20 cellular contexts compared by ENCODE assay signal in the genomic region with DNA sequence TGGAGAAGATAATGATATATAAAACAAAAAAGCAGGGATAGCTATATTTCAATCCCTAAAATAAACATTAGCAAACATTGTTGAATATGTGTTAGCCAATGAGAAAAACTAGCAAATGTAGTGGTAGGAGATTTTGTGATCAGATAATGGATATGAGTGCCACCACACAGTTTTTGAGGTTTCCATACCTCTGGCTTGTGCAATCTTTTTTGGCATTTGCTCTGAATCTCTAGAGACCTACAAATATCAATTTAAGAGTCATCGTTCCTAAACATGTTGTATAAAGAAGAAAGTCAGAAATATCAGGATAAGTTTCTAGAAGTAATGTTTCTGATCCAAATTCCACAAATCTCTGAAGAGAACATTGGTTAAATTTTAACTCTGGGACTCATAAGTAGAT.
DNase-seq lines count a peak whose midpoint lies in the region; TF ChIP-seq lines count a peak whose summit lies in the region.
"Had no signal": no experiment of that assay in that cellular context is flagged by ENCODE, and none has a peak within 500 bp of the region (broad histone marks: within the 10 kb centered on the region; RNA-seq: fewer than 3 reads in every experiment).

No MANE protein-coding gene starts in this region.

- no peak overlapping the region for H2BK120ac ChIP-seq in neuronal stem cell (ENCODE audit: low read depth, low read length)

- H3K4me1 Mint-ChIP-seq in chondrocyte (ENCODE audit: low read depth): peaks cover 18% of the 10 kb centered on the region
- H3K4me1 Mint-ChIP-seq: CD4-positive, CD25-positive, alpha-beta regulatory T cell had no signal

- intact Hi-C loops in A673 (cut with micrococcal nuclease; ENCODE audit: unreplicated experiment): loop anchor here (10.0 kb wide), 1 partner anchor 302 kb away; no protein-coding TSS in a partner anchor

- H2BK12ac ChIP-seq in neuronal stem cell (ENCODE audit: low read length): no peak overlapping the region

- peak overlapping the region; percentile 57 for H2AFZ ChIP-seq in neuronal stem cell (ENCODE audit: low read length)
- H2AFZ ChIP-seq: GM23338 had no signal

- H3K4me3 ChIP-seq in A673 (ENCODE audit: low read depth, low read length, poor library complexity, severe bottlenecking) (no peak overlapping the region), neuronal stem cell (ENCODE audit: low read length in 2 of 2) (no peak overlapping the region)
- H3K4me3 ChIP-seq: BLaER1, GM23338, HAP-1, K562, MG63 had no signal

- H3K36me3 Mint-ChIP-seq in chondrocyte (ENCODE audit: low read depth): no peaks in the 10 kb centered on the region
- H3K36me3 Mint-ChIP-seq: CD4-positive, CD25-positive, alpha-beta regulatory T cell had no signal

- H3K27ac Mint-ChIP-seq in chondrocyte (ENCODE audit: unreplicated experiment): peak overlapping the region; percentile 6
- H3K27ac Mint-ChIP-seq: CD4-positive, CD25-positive, alpha-beta regulatory T cell; GM23338; HFFc6 had no signal

- H3K18ac ChIP-seq in neuronal stem cell (ENCODE audit: low read length): no peak overlapping the region

- no peak overlapping the region for H2BK5ac ChIP-seq in neuronal stem cell (ENCODE audit: low read length)

- no peak overlapping the region for H2AK5ac ChIP-seq in neuronal stem cell (ENCODE audit: low read depth, low read length)

- H3K9me3 Mint-ChIP-seq in chondrocyte (ENCODE audit: low read depth): no peaks in the 10 kb centered on the region
- H3K9me3 Mint-ChIP-seq: GM23338, HFFc6 had no signal

- BruUV-seq in A673 (replicated peaks; lab: Mats Ljungman, UMichigan): no TSS peak

- no peak overlapping the region for H3K9ac ChIP-seq in neuronal stem cell (ENCODE audit: low read depth, low read length, poor library complexity)
- H3K9ac ChIP-seq: BLaER1 had no signal

- no CpG with 5 or more reads among the region's 1 CpG for WGBS in neuronal stem cell (ENCODE audit: extremely low coverage in 2 of 2, insufficient read length in 2 of 2, insufficient replicate concordance in 1 of 2), 2 donors

- H3K4me2 ChIP-seq in neuronal stem cell (ENCODE audit: insufficient read depth, low read length, poor library complexity, severe bottlenecking): no peak overlapping the region
- H3K4me2 ChIP-seq: BLaER1, GM23338 had no signal

- H3K9me3 ChIP-seq in A673 (ENCODE audit: low read depth, low read length, poor library complexity, severe bottlenecking): no peaks in the 10 kb centered on the region
- no peaks in the 10 kb centered on the region for H3K9me3 ChIP-seq in neuronal stem cell (replicated peaks in 1 of 2; ENCODE audit: control insufficient read depth in 2 of 2, insufficient read depth in 1 of 2, low read depth in 1 of 2, low read length in 2 of 2)
- H3K9me3 ChIP-seq: BLaER1, HAP-1, MG63 had no signal

- POLR2A ChIA-PET in A673 (lab: Charles Lee; ENCODE audit: low non-redundant PET): no interaction called here

- H3K79me1 ChIP-seq in neuronal stem cell (ENCODE audit: low read depth, low read length): no peaks in the 10 kb centered on the region

- DNase-seq in A673 (ENCODE audit: low spot score) (no peak), RPMI7951 (ENCODE audit: low read depth) (peak; percentile 53), chondrocyte (ENCODE audit: low spot score) (no peak), neuronal stem cell (ENCODE audit: low spot score) (no peak), middle frontal gyrus (ENCODE audit: extremely low spot score, low spot score) (no peak), HuH-7.5 (ENCODE audit: low spot score) (no peak)
- DNase-seq in stimulated activated CD4-positive, alpha-beta T cell treated with anti-CD3 and anti-CD28 coated beads, Interleukin-4, amount 100 ng/mL, for 24 hours: no peak
- DNase-seq: 8988T; CD4-positive, CD25-positive, alpha-beta regulatory T cell; HFFc6; Kasumi-1; MG63; NCI-H1105 treated with DMSO at 0.1 percent for 48 hours; NCI-H2029; NCI-H524 treated with DMSO at 0.1 percent for 48 hours; NCI-H774 had no signal

- no peak overlapping the region for H2BK15ac ChIP-seq in neuronal stem cell (ENCODE audit: low read length)

- H3K27me3 ChIP-seq in A673 (replicated peaks; ENCODE audit: insufficient read depth, low read depth, low read length, poor library complexity) (no peaks in the 10 kb centered on the region), neuronal stem cell (ENCODE audit: control insufficient read depth in 3 of 3, insufficient read depth in 3 of 3, low read depth in 1 of 3, low read length in 3 of 3) (no peaks in the 10 kb centered on the region)
- H3K27me3 ChIP-seq: BLaER1, MG63 had no signal

- no peak overlapping the region for H3K14ac ChIP-seq in neuronal stem cell (ENCODE audit: low read length)

- no peaks in the 10 kb centered on the region for H3K27me3 Mint-ChIP-seq in chondrocyte (ENCODE audit: low read depth)
- H3K27me3 Mint-ChIP-seq: CD4-positive, CD25-positive, alpha-beta regulatory T cell had no signal

- peaks cover 46% of the 10 kb centered on the region for H3K4me1 ChIP-seq in A673 (ENCODE audit: insufficient read depth, low read length, poor library complexity, severe bottlenecking)
- peaks cover 0 to 2% of the 10 kb centered on the region in 2 donors for H3K4me1 ChIP-seq in neuronal stem cell (ENCODE audit: control insufficient read depth in 2 of 2, insufficient read depth in 1 of 2, low read depth in 1 of 2, low read length in 2 of 2)

- no peak overlapping the region for H3K23ac ChIP-seq in neuronal stem cell (ENCODE audit: low read depth, low read length, poor library complexity)

- no peak overlapping the region for H4K91ac ChIP-seq in neuronal stem cell (ENCODE audit: low read depth, low read length, poor library complexity)

- no peak for TF ChIP-seq CTCF in A673 (conservative IDR thresholded peaks at IDR 0.05; ENCODE audit: low read depth, low read length)
- TF ChIP-seq CTCF in chondrocyte (IDR thresholded peaks at IDR 0.05): no peak

- no peaks in the 10 kb centered on the region for H3K36me3 ChIP-seq in A673 (ENCODE audit: insufficient read depth, low read length, poor library complexity, severe bottlenecking)
- no peaks in the 10 kb centered on the region for H3K36me3 ChIP-seq in neuronal stem cell (replicated peaks in 1 of 2; ENCODE audit: control insufficient read depth in 2 of 2, insufficient read depth in 2 of 2, low read length in 2 of 2)
- H3K36me3 ChIP-seq: BLaER1, HAP-1, MG63 had no signal

- CTCF ChIA-PET in A673 (lab: Charles Lee): no interaction called here

- H3K27ac ChIP-seq in A673 (ENCODE audit: low read depth, low read length, poor library complexity, severe bottlenecking) (peak overlapping the region; percentile 3), neuronal stem cell (replicated peaks; ENCODE audit: low read length) (no peak overlapping the region)
- H3K27ac ChIP-seq: BLaER1 had no signal

- no peak overlapping the region for H3K4me3 Mint-ChIP-seq in chondrocyte (ENCODE audit: unreplicated experiment)
- H3K4me3 Mint-ChIP-seq: CD4-positive, CD25-positive, alpha-beta regulatory T cell; GM23338; HFFc6 had no signal

- H3K4ac ChIP-seq in neuronal stem cell (ENCODE audit: low read length): no peak overlapping the region

- no peak overlapping the region for H4K8ac ChIP-seq in neuronal stem cell (ENCODE audit: low read depth, low read length)
